10 cellular contexts compared by ENCODE assay signal in genomic region chr12:55934773-55935172, GRCh38. TPM values are rescaled to one million over a fixed set of nuclear protein-coding genes. Genes with fewer than 3 reads are reported as not detected.
DNase-seq lines count a peak whose midpoint lies in the region; ATAC-seq and TF ChIP-seq lines count a peak whose summit lies in the region.
"Had no signal": no experiment of that assay in that cellular context is flagged by ENCODE, and none has a peak within 500 bp of the region (broad histone marks: within the 10 kb centered on the region; RNA-seq: fewer than 3 reads in every experiment).

No MANE protein-coding gene starts in this region.

- H3K36me3 Mint-ChIP-seq in activated naive CD4-positive, alpha-beta T cell treated with anti-CD3 and anti-CD28 coated beads for 36 hours (ENCODE audit: low read depth): peaks cover 69% of the 10 kb centered on the region
- peaks cover 91% of the 10 kb centered on the region for H3K36me3 Mint-ChIP-seq in stimulated activated effector memory CD8-positive, alpha-beta T cell treated with anti-CD3 and anti-CD28 coated beads, Interleukin-12 subunit alpha, Interleukin-12 subunit beta, amount 100 ng/mL, for 72 hours

- H3K4me3 Mint-ChIP-seq in activated naive CD4-positive, alpha-beta T cell treated with anti-CD3 and anti-CD28 coated beads for 36 hours: peak overlapping the region; percentile 99
- H3K4me3 Mint-ChIP-seq in stimulated activated effector memory CD8-positive, alpha-beta T cell treated with anti-CD3 and anti-CD28 coated beads, Interleukin-12 subunit alpha, Interleukin-12 subunit beta, amount 100 ng/mL, for 72 hours: peak overlapping the region; percentile 100

- no peak for ATAC-seq in stimulated activated effector memory CD8-positive, alpha-beta T cell treated with anti-CD3 and anti-CD28 coated beads, Interleukin-12 subunit alpha, Interleukin-12 subunit beta, amount 100 ng/mL, for 72 hours
- ATAC-seq in GM18505 (IDR thresholded peaks at IDR 0.05; ENCODE audit: unreplicated experiment) (no peak), GM21529 (IDR thresholded peaks at IDR 0.05; ENCODE audit: unreplicated experiment) (no peak)

- peak overlapping the region; percentile 86; the same call in 1 of the 2 replicates for H3K4me2 ChIP-seq in OCI-LY7 (ENCODE audit: low read length)

- peaks cover 44% of the 10 kb centered on the region for H3K79me2 ChIP-seq in OCI-LY7 (ENCODE audit: insufficient read depth, low read depth, low read length)

- no TSS peak for BruUV-seq in OCI-LY7 (replicated peaks; lab: Mats Ljungman, UMichigan)

- H3K9me2 ChIP-seq in OCI-LY7 (ENCODE audit: insufficient read depth, low read length): no peaks in the 10 kb centered on the region

- DNase-seq in activated naive CD4-positive, alpha-beta T cell treated with anti-CD3 and anti-CD28 coated beads for 36 hours: no peak
- DNase-seq in activated naive CD4-positive, alpha-beta T cell treated with anti-CD3 and anti-CD28 coated beads, Interleukin-2, amount 50 U/mL, for 16 hours: no peak
- DNase-seq in OCI-LY7 (ENCODE audit: low spot score): no peak
- DNase-seq in cerebellum (ENCODE audit: low spot score): peak; percentile 77
- no peak for DNase-seq in stimulated activated effector memory CD8-positive, alpha-beta T cell treated with anti-CD3 and anti-CD28 coated beads, Interleukin-12 subunit alpha, Interleukin-12 subunit beta, amount 100 ng/mL, for 72 hours (ENCODE audit: low spot score in 2 of 2)
- no peak for DNase-seq in cerebellar nuclear complex (lab: John Stamatoyannopoulos, UW)
- DNase-seq: aorta, SHP77 had no signal

- no peak overlapping the region for H3K27ac ChIP-seq in OCI-LY7 (ENCODE audit: low read depth, low read length, poor library complexity, severe bottlenecking)

- no peak overlapping the region for H3K4me3 ChIP-seq in OCI-LY7 (ENCODE audit: low read depth, low read length, poor library complexity, severe bottlenecking)

- POLR2A ChIA-PET in OCI-LY7 (lab: Charles Lee): interaction anchor here (1.0 to 2.1 kb wide), 3 partner anchors 9 to 40 kb away, joined by 4 to 7 read pairs (median 5); no protein-coding TSS in a partner anchor

- no peak for TF ChIP-seq CTCF in OCI-LY7 (conservative IDR thresholded peaks at IDR 0.05; ENCODE audit: low read length)

- no peaks in the 10 kb centered on the region for H3K27me3 Mint-ChIP-seq in activated naive CD4-positive, alpha-beta T cell treated with anti-CD3 and anti-CD28 coated beads for 36 hours (ENCODE audit: low read depth)

- intact Hi-C loops in activated naive CD4-positive, alpha-beta T cell treated with anti-CD3 and anti-CD28 coated beads for 36 hours (cut with micrococcal nuclease): loop anchor here (1.0 kb wide), 1 partner anchor 7 kb away; the partner anchor contains the start of gene PYM1
- intact Hi-C loops in OCI-LY7 (cut with micrococcal nuclease; ENCODE audit: unreplicated experiment): no loop called here

- H3K9me3 ChIP-seq in OCI-LY7 (ENCODE audit: low read length): no peaks in the 10 kb centered on the region

- no peaks in the 10 kb centered on the region for H3K9me3 Mint-ChIP-seq in activated naive CD4-positive, alpha-beta T cell treated with anti-CD3 and anti-CD28 coated beads for 36 hours
- no peaks in the 10 kb centered on the region for H3K9me3 Mint-ChIP-seq in stimulated activated effector memory CD8-positive, alpha-beta T cell treated with anti-CD3 and anti-CD28 coated beads, Interleukin-12 subunit alpha, Interleukin-12 subunit beta, amount 100 ng/mL, for 72 hours

- H3K4me1 ChIP-seq in OCI-LY7 (ENCODE audit: insufficient read depth, low read length, poor library complexity, severe bottlenecking): peaks cover 46% of the 10 kb centered on the region

- H3K36me3 ChIP-seq in OCI-LY7 (ENCODE audit: insufficient read depth, low read length): peaks cover 68% of the 10 kb centered on the region

- CTCF ChIA-PET in activated naive CD4-positive, alpha-beta T cell treated with anti-CD3 and anti-CD28 coated beads for 36 hours (lab: Charles Lee): interaction anchor here (0.8 to 4.5 kb wide), 9 partner anchors 9 to 196 kb away, joined by 3 to 30 read pairs (median 5); partner anchors contain the start of genes RAB5B and SARNP
- CTCF ChIA-PET in OCI-LY7 (lab: Charles Lee; ENCODE audit: unreplicated experiment): interaction anchor here (1.2 to 1.5 kb wide), 2 partner anchors 108 to 196 kb away, joined by 3 read pairs; no protein-coding TSS in a partner anchor

- peaks cover 77% of the 10 kb centered on the region for H3K4me1 Mint-ChIP-seq in activated naive CD4-positive, alpha-beta T cell treated with anti-CD3 and anti-CD28 coated beads for 36 hours (ENCODE audit: low read depth)
- H3K4me1 Mint-ChIP-seq in stimulated activated effector memory CD8-positive, alpha-beta T cell treated with anti-CD3 and anti-CD28 coated beads, Interleukin-12 subunit alpha, Interleukin-12 subunit beta, amount 100 ng/mL, for 72 hours: peaks cover 83% of the 10 kb centered on the region

- H4K20me1 ChIP-seq in OCI-LY7 (ENCODE audit: insufficient read depth, low read length): peaks cover 11% of the 10 kb centered on the region; the same call in 1 of the 2 replicates

- no peak for TF ChIP-seq POLR2A in GM18505 (IDR thresholded peaks at IDR 0.05; ENCODE audit: borderline replicate concordance, extremely low read depth, insufficient read depth, insufficient read length)

- H2AFZ ChIP-seq in OCI-LY7 (ENCODE audit: low read length): no peak overlapping the region

- H3K27ac Mint-ChIP-seq in activated naive CD4-positive, alpha-beta T cell treated with anti-CD3 and anti-CD28 coated beads for 36 hours: peak overlapping the region; percentile 100
- peak overlapping the region; percentile 99 for H3K27ac Mint-ChIP-seq in stimulated activated effector memory CD8-positive, alpha-beta T cell treated with anti-CD3 and anti-CD28 coated beads, Interleukin-12 subunit alpha, Interleukin-12 subunit beta, amount 100 ng/mL, for 72 hours

RNA-seq across cellular contexts. Expression of gene DGKA, which starts 3.8 kb away (rescaled TPM):
- total RNA-seq in activated naive CD4-positive, alpha-beta T cell treated with anti-CD3 and anti-CD28 coated beads for 36 hours: 100 to 1,000 TPM; 285 to 331 TPM
- total RNA-seq in OCI-LY7 (2014; rRNA removed; shearing (Covaris generic)): 106 and 144 TPM in 2 replicates
- 170 and 216 TPM in 2 replicates for total RNA-seq in OCI-LY7 (2022)
- total RNA-seq in cerebellum: 14.0 TPM

RNA-seq across cellular contexts. Expression of gene PYM1, which starts 7.1 kb away (rescaled TPM):
- total RNA-seq in activated naive CD4-positive, alpha-beta T cell treated with anti-CD3 and anti-CD28 coated beads for 36 hours: 10 to 100 TPM; 18.8 to 19.3 TPM
- 88.5 and 97.2 TPM in 2 replicates for total RNA-seq in OCI-LY7 (2014; rRNA removed; shearing (Covaris generic))
- total RNA-seq in OCI-LY7 (2022): 82.7 and 88.5 TPM in 2 replicates
- total RNA-seq in cerebellum: 11.0 TPM

RNA-seq across cellular contexts. Expression of gene PMEL, which starts 31.1 kb away (rescaled TPM):
- total RNA-seq in activated naive CD4-positive, alpha-beta T cell treated with anti-CD3 and anti-CD28 coated beads for 36 hours: 1 to 10 TPM; 1.2 to 1.5 TPM
- 0.49 and 1.4 TPM in 2 replicates for total RNA-seq in OCI-LY7 (2014; rRNA removed; shearing (Covaris generic))
- 2.4 and 3.0 TPM in 2 replicates for total RNA-seq in OCI-LY7 (2022)
- 0.54 TPM for total RNA-seq in cerebellum

RNA-seq across cellular contexts. Expression of gene CDK2, which starts 31.9 kb away (rescaled TPM):
- 100 to 1,000 TPM; 121 to 126 TPM for total RNA-seq in activated naive CD4-positive, alpha-beta T cell treated with anti-CD3 and anti-CD28 coated beads for 36 hours
- total RNA-seq in OCI-LY7 (2014; rRNA removed; shearing (Covaris generic)): 57.8 and 68.1 TPM in 2 replicates
- total RNA-seq in OCI-LY7 (2022) (80.9 and 81.4 TPM in 2 replicates), cerebellum (25.7 TPM)

RNA-seq across cellular contexts. Expression of gene RAB5B, which starts 39.1 kb away (rescaled TPM):
- 10 to 100 TPM; 33.2 to 35.7 TPM for total RNA-seq in activated naive CD4-positive, alpha-beta T cell treated with anti-CD3 and anti-CD28 coated beads for 36 hours
- total RNA-seq in OCI-LY7 (2014; rRNA removed; shearing (Covaris generic)): 21.6 and 21.8 TPM in 2 replicates
- 47.2 and 50.5 TPM in 2 replicates for total RNA-seq in OCI-LY7 (2022)
- 46.5 TPM for total RNA-seq in cerebellum
